Comparison of ENCODE assay signal across 20 cellular contexts in the genomic region with DNA sequence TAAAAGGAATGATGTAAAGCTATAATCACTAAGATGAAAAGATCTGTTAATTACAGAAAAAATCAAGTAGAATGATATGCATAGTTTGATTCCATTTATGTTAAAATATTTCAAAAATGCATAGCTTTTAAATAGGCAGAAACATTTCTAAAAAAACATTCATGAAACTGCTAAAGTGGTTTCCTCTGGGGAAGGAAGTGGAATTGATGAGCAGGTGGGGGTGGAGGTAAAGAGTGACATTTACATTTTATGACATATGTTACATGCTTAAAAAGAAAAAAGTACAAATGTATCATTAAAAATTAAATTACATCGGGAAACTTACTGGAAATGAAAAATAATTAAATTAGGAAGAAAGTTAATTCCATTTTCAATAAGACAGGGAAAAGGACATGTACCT. TPM values are rescaled to one million over a fixed set of nuclear protein-coding genes. Genes with fewer than 3 reads are reported as not detected.
DNase-seq lines count a peak whose midpoint lies in the region; ATAC-seq and TF ChIP-seq lines count a peak whose summit lies in the region.
"Had no signal": no experiment of that assay in that cellular context is flagged by ENCODE, and none has a peak within 500 bp of the region (broad histone marks: within the 10 kb centered on the region; RNA-seq: fewer than 3 reads in every experiment).

No MANE protein-coding gene starts in this region.

- intact Hi-C loops in Caco-2 (cut with micrococcal nuclease; ENCODE audit: unreplicated experiment): no loop called here

- POLR2A ChIA-PET in T-cell (lab: Charles Lee) (no interaction called here), Caco-2 (lab: Charles Lee) (no interaction called here)

- peaks cover 53% of the 10 kb centered on the region for H3K4me1 Mint-ChIP-seq in stimulated activated naive CD8-positive, alpha-beta T cell treated with anti-CD3 and anti-CD28 coated beads, Interleukin-15, Interleukin-2, amounts not matched to agents 100 ng/mL and 50 ng/mL, for 24 hours (ENCODE audit: low read depth)
- H3K4me1 Mint-ChIP-seq in T-cell: peaks cover 40 to 47% (median 42%) of the 10 kb centered on the region in 3 donors
- peaks cover 46% of the 10 kb centered on the region for H3K4me1 Mint-ChIP-seq in activated naive CD8-positive, alpha-beta T cell treated with anti-CD3 and anti-CD28 coated beads, Interleukin-2, amount 50 U/mL, for 24 hours
- H3K4me1 Mint-ChIP-seq in Caco-2 (ENCODE audit: low read depth, unreplicated experiment): no peaks in the 10 kb centered on the region
- H3K4me1 Mint-ChIP-seq: neural crest cell had no signal

- peaks cover 2% of the 10 kb centered on the region for H3K9me3 Mint-ChIP-seq in stimulated activated naive CD8-positive, alpha-beta T cell treated with anti-CD3 and anti-CD28 coated beads, Interleukin-15, Interleukin-2, amounts not matched to agents 100 ng/mL and 50 ng/mL, for 24 hours
- H3K9me3 Mint-ChIP-seq in T-cell (peaks cover 0 to 2% (median 0%) of the 10 kb centered on the region in 3 donors), Caco-2 (ENCODE audit: unreplicated experiment) (no peaks in the 10 kb centered on the region)
- no peaks in the 10 kb centered on the region for H3K9me3 Mint-ChIP-seq in activated naive CD8-positive, alpha-beta T cell treated with anti-CD3 and anti-CD28 coated beads, Interleukin-2, amount 50 U/mL, for 24 hours

- CTCF ChIA-PET in T-cell (lab: Charles Lee) (interaction anchor here (0.8 to 1.1 kb wide), 2 partner anchors 11 to 742 kb away, joined by 3 to 4 read pairs; no protein-coding TSS in a partner anchor), Caco-2 (lab: Charles Lee) (no interaction called here)

- DNase-seq in stimulated activated naive CD8-positive, alpha-beta T cell treated with anti-CD3 and anti-CD28 coated beads, Interleukin-15, Interleukin-2, amounts not matched to agents 100 U/mL and 50 U/mL, for 24 hours: no peak
- DNase-seq in T-cell (peak in 1 of 34 experiments; percentile 3), NCI-H510A treated with DMSO at 0.1 percent for 48 hours (lab: John Stamatoyannopoulos, UW) (no peak), Caco-2 (no peak), CD1c-positive myeloid dendritic cell (ENCODE audit: extremely low spot score) (no peak)
- no peak for DNase-seq in activated naive CD8-positive, alpha-beta T cell treated with anti-CD3 and anti-CD28 coated beads, Interleukin-2, amount 50 U/mL, for 24 hours
- no peak for DNase-seq in effector CD4-positive, alpha-beta T cell
- DNase-seq: activated CD8-positive, alpha-beta memory T cell treated with anti-CD3 and anti-CD28 coated beads, Interleukin-2, amount 50 U/mL, for 48 hours; brain microvascular endothelial cell; COR-L47; endodermal cell; midbrain; NCI-H1105; NCI-H2029 treated with DMSO at 0.1 percent for 48 hours; posterior cingulate gyrus; T-helper 9 cell had no signal

- TF ChIP-seq CTCF in Caco-2 (IDR thresholded peaks at IDR 0.05; ENCODE audit: insufficient read depth in 1 of 2, low read depth in 1 of 2, low read length in 1 of 2, severe bottlenecking in 1 of 2, unreplicated experiment in 1 of 2): no peak

- no peaks in the 10 kb centered on the region for H3K36me3 Mint-ChIP-seq in stimulated activated naive CD8-positive, alpha-beta T cell treated with anti-CD3 and anti-CD28 coated beads, Interleukin-15, Interleukin-2, amounts not matched to agents 100 ng/mL and 50 ng/mL, for 24 hours (ENCODE audit: low read depth)
- H3K36me3 Mint-ChIP-seq in T-cell (peaks cover 9% of the 10 kb centered on the region), Caco-2 (ENCODE audit: insufficient read depth, unreplicated experiment) (no peaks in the 10 kb centered on the region)
- no peaks in the 10 kb centered on the region for H3K36me3 Mint-ChIP-seq in activated naive CD8-positive, alpha-beta T cell treated with anti-CD3 and anti-CD28 coated beads, Interleukin-2, amount 50 U/mL, for 24 hours (ENCODE audit: low read depth)

- BruUV-seq in Caco-2 (replicated peaks; lab: Mats Ljungman, UMichigan): no TSS peak

- peak overlapping the region; percentile 93 for H3K27ac Mint-ChIP-seq in stimulated activated naive CD8-positive, alpha-beta T cell treated with anti-CD3 and anti-CD28 coated beads, Interleukin-15, Interleukin-2, amounts not matched to agents 100 ng/mL and 50 ng/mL, for 24 hours
- H3K27ac Mint-ChIP-seq in T-cell (peak overlapping the region in 1 of 2 donors; percentile 74), Caco-2 (ENCODE audit: unreplicated experiment) (no peak overlapping the region)
- peak overlapping the region; percentile 88 for H3K27ac Mint-ChIP-seq in activated naive CD8-positive, alpha-beta T cell treated with anti-CD3 and anti-CD28 coated beads, Interleukin-2, amount 50 U/mL, for 24 hours
- H3K27ac Mint-ChIP-seq: endodermal cell had no signal

- H3K27me3 Mint-ChIP-seq in stimulated activated naive CD8-positive, alpha-beta T cell treated with anti-CD3 and anti-CD28 coated beads, Interleukin-15, Interleukin-2, amounts not matched to agents 100 ng/mL and 50 ng/mL, for 24 hours: no peaks in the 10 kb centered on the region
- H3K27me3 Mint-ChIP-seq in T-cell (no peaks in the 10 kb centered on the region), Caco-2 (ENCODE audit: insufficient read depth, unreplicated experiment) (no peaks in the 10 kb centered on the region)
- H3K27me3 Mint-ChIP-seq in activated naive CD8-positive, alpha-beta T cell treated with anti-CD3 and anti-CD28 coated beads, Interleukin-2, amount 50 U/mL, for 24 hours: no peaks in the 10 kb centered on the region

- peak overlapping the region; percentile 64 for H3K4me3 Mint-ChIP-seq in stimulated activated naive CD8-positive, alpha-beta T cell treated with anti-CD3 and anti-CD28 coated beads, Interleukin-15, Interleukin-2, amounts not matched to agents 100 ng/mL and 50 ng/mL, for 24 hours
- H3K4me3 Mint-ChIP-seq in T-cell (peak overlapping the region in 2 of 3 donors; percentile 37 to 49), Caco-2 (ENCODE audit: unreplicated experiment) (no peak overlapping the region)
- H3K4me3 Mint-ChIP-seq in activated naive CD8-positive, alpha-beta T cell treated with anti-CD3 and anti-CD28 coated beads, Interleukin-2, amount 50 U/mL, for 24 hours: peak overlapping the region; percentile 21
- H3K4me3 Mint-ChIP-seq: endodermal cell, neural crest cell had no signal

- no peak overlapping the region for H3K4me3 ChIP-seq in Caco-2 (ENCODE audit: low read depth, low read length)

- no peak for ATAC-seq in stimulated activated naive CD8-positive, alpha-beta T cell treated with anti-CD3 and anti-CD28 coated beads, Interleukin-15, Interleukin-2, amounts not matched to agents 100 U/mL and 50 U/mL, for 24 hours
- ATAC-seq in T-cell (replicated peaks in 1 of 4): peak in 2 of 4 experiments; percentile 61 to 66
- no peak for ATAC-seq in activated naive CD8-positive, alpha-beta T cell treated with anti-CD3 and anti-CD28 coated beads, Interleukin-2, amount 50 U/mL, for 24 hours
- ATAC-seq: HCT116, left lobe of liver had no signal

- no peaks in the 10 kb centered on the region for H3K27me3 ChIP-seq in Caco-2 (replicated peaks; ENCODE audit: control insufficient read depth, insufficient read depth, low read length)
- H3K27me3 ChIP-seq: brain microvascular endothelial cell had no signal

- peaks cover 10% of the 10 kb centered on the region; the same call in 1 of the 2 replicates for H3K4me1 ChIP-seq in Caco-2

- no peaks in the 10 kb centered on the region for H3K9me3 ChIP-seq in Caco-2

- no peaks in the 10 kb centered on the region for H3K36me3 ChIP-seq in Caco-2 (ENCODE audit: control insufficient read depth, insufficient read depth, low read length)
- H3K36me3 ChIP-seq: brain microvascular endothelial cell had no signal

RNA-seq across cellular contexts. Expression of a gene that starts 42.8 kb away (rescaled TPM):
- 100 to 1,000 TPM; 272 to 323 (median 288) TPM for total RNA-seq in T-cell
- total RNA-seq in Caco-2 (2022): 35.5 and 35.7 TPM in 2 replicates
